In genomic region chr6:33207569-33208088, GRCh38 we compare ENCODE assay signal across 8 cellular contexts. TPM values are rescaled to one million over a fixed set of nuclear protein-coding genes. Genes with fewer than 3 reads are reported as not detected.
DNase-seq lines count a peak whose midpoint lies in the region; ATAC-seq and TF ChIP-seq lines count a peak whose summit lies in the region.

No MANE protein-coding gene starts in this region.

- WGBS in mesodermal cell (ENCODE audit: insufficient coverage in 2 of 2), 2 experiments, result 2 to 3% methylated on average over 6 to 19 of the region's 29 CpGs

- H3K4me3 ChIP-seq in RWPE2 (ENCODE audit: severe bottlenecking), result peak overlapping the region; percentile 73
- H3K4me3 ChIP-seq in endocrine pancreas (ENCODE audit: control insufficient read depth, insufficient read depth, low read length), result no peak overlapping the region
- peak overlapping the region; percentile 90 for H3K4me3 ChIP-seq in mesodermal cell (ENCODE audit: extremely low read depth, insufficient read depth, low read length, poor library complexity, severe bottlenecking)
- H3K4me3 ChIP-seq in uterus, result peak overlapping the region; percentile 90 to 94

- ATAC-seq in RWPE2 (ENCODE audit: low read depth), result peak; percentile 4; the same call in 2 of the 3 replicates
- ATAC-seq in HG03025 (IDR thresholded peaks at IDR 0.05; ENCODE audit: low FRiP score, unreplicated experiment), result no peak

- H3K36me3 ChIP-seq in RWPE2 (ENCODE audit: low read depth), result peaks cover 34% of the 10 kb centered on the region
- no peaks in the 10 kb centered on the region for H3K36me3 ChIP-seq in endocrine pancreas (ENCODE audit: control insufficient read depth, insufficient read depth, low read length)
- H3K36me3 ChIP-seq in mesodermal cell (ENCODE audit: control insufficient read depth, insufficient read depth, low read length), result peaks cover 45% of the 10 kb centered on the region
- no peaks in the 10 kb centered on the region for H3K36me3 ChIP-seq in uterus

- peak overlapping the region; percentile 62 for H3K9ac ChIP-seq in endocrine pancreas (ENCODE audit: control insufficient read depth, insufficient read depth, low read length)

- H3K9me3 ChIP-seq in RWPE2 (ENCODE audit: severe bottlenecking), result no peaks in the 10 kb centered on the region
- H3K9me3 ChIP-seq in endocrine pancreas (ENCODE audit: control insufficient read depth, low read length), result no peaks in the 10 kb centered on the region
- no peaks in the 10 kb centered on the region for H3K9me3 ChIP-seq in mesodermal cell (ENCODE audit: control insufficient read depth, low read length)
- H3K9me3 ChIP-seq in uterus, result no peaks in the 10 kb centered on the region

- H3K27me3 ChIP-seq in RWPE2 (ENCODE audit: insufficient read depth, poor library complexity, severe bottlenecking) (no peaks in the 10 kb centered on the region), endocrine pancreas (ENCODE audit: control insufficient read depth, insufficient read depth, low read length) (no peaks in the 10 kb centered on the region), uterus (no peaks in the 10 kb centered on the region)

- TF ChIP-seq CTCF in RWPE2 (IDR thresholded peaks at IDR 0.05; ENCODE audit: poor library complexity, severe bottlenecking) (no peak), uterus (IDR thresholded peaks at IDR 0.05) (no peak)

- no peak for TF ChIP-seq POLR2A in uterus (IDR thresholded peaks at IDR 0.05)

- H3K4me1 ChIP-seq in RWPE2 (ENCODE audit: insufficient read depth, poor library complexity, severe bottlenecking), result peaks cover 23% of the 10 kb centered on the region
- H3K4me1 ChIP-seq in endocrine pancreas (ENCODE audit: control insufficient read depth, insufficient read depth, low read length), result peaks cover under 1% of the 10 kb centered on the region
- peaks cover 27% of the 10 kb centered on the region for H3K4me1 ChIP-seq in mesodermal cell (ENCODE audit: control insufficient read depth, insufficient read depth, low read length, poor library complexity, severe bottlenecking)
- H3K4me1 ChIP-seq in uterus, result peaks cover 0 to under 1% of the 10 kb centered on the region in 2 donors

- peak; percentile 29 for DNase-seq in activated CD4-positive, alpha-beta T cell treated with anti-CD3 and anti-CD28 coated beads for 48 hours
- DNase-seq in activated CD4-positive, alpha-beta T cell treated with anti-CD3 and anti-CD28 coated beads, Interleukin-2, amount 50 U/mL, for 48 hours, result no peak
- DNase-seq in RWPE2 (ENCODE audit: low spot score), result no peak
- DNase-seq in uterus, result peak; percentile 60 to 63
- DNase-seq in SIG-M5 treated with dmso at 0.1 percent for 504 hours (lab: John Stamatoyannopoulos, UW; ENCODE audit: unreplicated experiment), result no peak

- H3K27ac ChIP-seq in RWPE2 (ENCODE audit: poor library complexity, severe bottlenecking), result peak overlapping the region; percentile 87
- peak overlapping the region; percentile 87 for H3K27ac ChIP-seq in mesodermal cell (ENCODE audit: low read depth, low read length, severe bottlenecking)
- peak overlapping the region; percentile 94 to 99 for H3K27ac ChIP-seq in uterus

- intact Hi-C loops in uterus (cut with DNase I; ENCODE audit: low total_unique reads), result loop anchor here (10.0 kb wide), 1 partner anchor 87 kb away; the partner anchor contains the start of gene RGL2

RNA-seq across cellular contexts. Expression of gene RING1, which starts 0.7 kb away (rescaled TPM):
- 30.4 TPM for polyA plus RNA-seq in mesodermal cell (2013, experiment 1 of 2)
- 27.6 TPM for polyA plus RNA-seq in mesodermal cell (2013, experiment 2 of 2)
- 10 to 100 TPM in 3 of 4 donors, 1 to 10 TPM in 1; 1.8 to 66.9 (median 30.1) TPM for total RNA-seq in uterus

RNA-seq across cellular contexts. Expression of gene HSD17B8, which starts 3.2 kb away (rescaled TPM):
- polyA plus RNA-seq in mesodermal cell (2013, experiment 1 of 2), result 4.5 TPM
- 3.3 TPM for polyA plus RNA-seq in mesodermal cell (2013, experiment 2 of 2)
- total RNA-seq in uterus, result 10 to 100 TPM in 1 of 4 donors, 1 to 10 TPM in 2, not detected in 1; 2.6 to 11.3 (median 5.8) TPM

RNA-seq across cellular contexts. Expression of gene SLC39A7, which starts 7.0 kb away (rescaled TPM):
- 136 TPM for polyA plus RNA-seq in mesodermal cell (2013, experiment 1 of 2)
- polyA plus RNA-seq in mesodermal cell (2013, experiment 2 of 2), result 121 TPM
- 10 to 100 TPM; 53.8 to 87.8 (median 57.5) TPM for total RNA-seq in uterus

RNA-seq across cellular contexts. Expression of gene RXRB, which starts 7.2 kb away (rescaled TPM):
- 39.3 TPM for polyA plus RNA-seq in mesodermal cell (2013, experiment 1 of 2)
- polyA plus RNA-seq in mesodermal cell (2013, experiment 2 of 2), result 31.0 TPM
- total RNA-seq in uterus, result 10 to 100 TPM; 28.6 to 71.0 (median 34.0) TPM

RNA-seq across cellular contexts. Expression of gene COL11A2, which starts 15.4 kb away (rescaled TPM):
- polyA plus RNA-seq in mesodermal cell (2013, experiment 1 of 2), result 20.3 TPM
- 16.4 TPM for polyA plus RNA-seq in mesodermal cell (2013, experiment 2 of 2)
- total RNA-seq in uterus, result 1 to 10 TPM in 2 of 4 donors, under 1 TPM in 2; under 0.01 to 2.6 (median 1.0) TPM

Comparison
In these comparisons a context has a peak if more than half of its experiments do, and no peak if none do; other contexts are left out.
1. DNase-seq: peak in activated CD4-positive, alpha-beta T cell treated with anti-CD3 and anti-CD28 coated beads for 48 hours (single experiment) and uterus (2 of 2); none in activated CD4-positive, alpha-beta T cell treated with anti-CD3 and anti-CD28 coated beads, Interleukin-2, amount 50 U/mL, for 48 hours (0 of 2), RWPE2 (single experiment) and SIG-M5 treated with dmso at 0.1 percent for 504 hours (single experiment).
2. Peak in every context shown above with its lines, with median percentiles within 50 percentile points of each other: H3K27ac ChIP-seq.